In genomic region chr1:146036990-146037646, GRCh38 we compare ENCODE assay signal across 8 cellular contexts.
A peak's percentile ranks its signal among the peaks of the same experiment; 100 is the strongest.
DNase-seq lines count a peak whose midpoint lies in the region; ATAC-seq lines count a peak whose summit lies in the region.

No MANE protein-coding gene starts in this region.

- no peaks in the 10 kb centered on the region for H3K9me3 ChIP-seq in duodenal mucosa (ENCODE audit: control insufficient read depth in 1 of 2, low read length in 2 of 2)

- H3K4me1 ChIP-seq in duodenal mucosa (ENCODE audit: control insufficient read depth in 1 of 2, insufficient read depth in 2 of 2, low read length in 2 of 2): peaks cover 9 to 20% of the 10 kb centered on the region in 2 donors

- H3K9ac ChIP-seq in duodenal mucosa (ENCODE audit: low read depth in 1 of 2, low read length in 2 of 2): peak overlapping the region; percentile 44 to 59

- DNase-seq in GM04504 (ENCODE audit: low read depth) (peak; percentile 75), NCI-H748 treated with DMSO at 0.1 percent for 48 hours (lab: John Stamatoyannopoulos, UW) (peak; percentile 86), medulla oblongata (ENCODE audit: extremely low spot score) (peak; percentile 96)
- peak; percentile 86 to 87 for DNase-seq in activated CD4-positive, alpha-beta T cell treated with anti-CD3 and anti-CD28 coated beads, Interleukin-2, amount 50 U/mL, for 48 hours
- DNase-seq in stimulated activated CD4-positive, alpha-beta T cell treated with anti-CD3 and anti-CD28 coated beads, TNF-alpha, amount 100 ng/mL, for 4 hours (ENCODE audit: low read depth in 3 of 3): peak; percentile 61 to 70 (median 63)

- no peaks in the 10 kb centered on the region for H3K36me3 ChIP-seq in duodenal mucosa (ENCODE audit: control insufficient read depth in 1 of 2, insufficient read depth in 2 of 2, low read length in 2 of 2)

- ATAC-seq in HG03280 (IDR thresholded peaks at IDR 0.05; ENCODE audit: unreplicated experiment) (peak; percentile 33), GM19467 (IDR thresholded peaks at IDR 0.05; ENCODE audit: unreplicated experiment) (no peak)

- peak overlapping the region; percentile 63 for H3K27ac ChIP-seq in duodenal mucosa (ENCODE audit: low read depth, low read length)

- peak overlapping the region; percentile 78 to 79 for H3K4me3 ChIP-seq in duodenal mucosa (ENCODE audit: low read depth in 1 of 2, low read length in 2 of 2)

- H3K27me3 ChIP-seq in duodenal mucosa (ENCODE audit: control insufficient read depth in 1 of 2, insufficient read depth in 2 of 2, low read length in 2 of 2): no peaks in the 10 kb centered on the region
